In genomic region chr6:36019167-36019566, GRCh38 we compare ENCODE assay signal across 25 cellular contexts. TPM values are rescaled to one million over a fixed set of nuclear protein-coding genes. Genes with fewer than 3 reads are reported as not detected.
DNase-seq lines count a peak whose midpoint lies in the region; ATAC-seq, FAIRE-seq and TF ChIP-seq lines count a peak whose summit lies in the region.
"Had no signal": no experiment of that assay in that cellular context is flagged by ENCODE, and none has a peak within 500 bp of the region (broad histone marks: within the 10 kb centered on the region; RNA-seq: fewer than 3 reads in every experiment).

No MANE protein-coding gene starts in this region.

- TF ChIP-seq RAD21 in HepG2 (CRISPR knock-in tag; IDR thresholded peaks at IDR 0.05), result no peak

- WGBS in HepG2 (ENCODE audit: low lambda C conversion rate), result 58% methylated on average over 11 of the region's 11 CpGs
- WGBS in right lobe of liver (ENCODE audit: insufficient coverage, low coverage, low lambda C conversion rate, missing lambda C conversion rate), result 69% methylated on average over 11 of the region's 11 CpGs

- H2AFZ ChIP-seq in HepG2 (ENCODE audit: low read length), result no peak overlapping the region
- H2AFZ ChIP-seq in Karpas-422 (ENCODE audit: low read length), result no peak overlapping the region

- BruUV-seq in HepG2 (replicated peaks; lab: Mats Ljungman, UMichigan), result no TSS peak

- H3K27me3 Mint-ChIP-seq in activated CD4-positive, alpha-beta T cell treated with anti-CD3 and anti-CD28 coated beads for 36 hours, result peaks cover 10% of the 10 kb centered on the region

- H3K9ac ChIP-seq in HepG2 (ENCODE audit: insufficient read depth, low read depth, low read length) (no peak overlapping the region), Karpas-422 (ENCODE audit: low read length) (no peak overlapping the region)
- H3K9ac ChIP-seq: SK-N-SH had no signal

- no peak overlapping the region for H3K27ac ChIP-seq in HepG2 (ENCODE audit: extremely low read length, insufficient read depth, low read length)
- no peak overlapping the region for H3K27ac ChIP-seq in right lobe of liver
- no peak overlapping the region for H3K27ac ChIP-seq in Karpas-422 (ENCODE audit: low read length)

- no peak overlapping the region for H3K4me3 ChIP-seq in HepG2 (replicated peaks in 1 of 3; ENCODE audit: insufficient read depth in 1 of 3, low read depth in 2 of 3, low read length in 3 of 3)
- H3K4me3 ChIP-seq in right lobe of liver, result no peak overlapping the region
- no peak overlapping the region for H3K4me3 ChIP-seq in Karpas-422 (ENCODE audit: low read length)
- H3K4me3 ChIP-seq: GM12878 had no signal

- FAIRE-seq in HepG2 (lab: Jason Lieb, UNC), result no peak
- FAIRE-seq: GM12878, H54 had no signal

- no peaks in the 10 kb centered on the region for H3K36me3 Mint-ChIP-seq in activated CD4-positive, alpha-beta T cell treated with anti-CD3 and anti-CD28 coated beads for 36 hours (ENCODE audit: low read depth)
- H3K36me3 Mint-ChIP-seq: CD4-positive, alpha-beta memory T cell had no signal

- H3K9me3 ChIP-seq in HepG2 (ENCODE audit: low read length), result no peaks in the 10 kb centered on the region
- H3K9me3 ChIP-seq in right lobe of liver, result no peaks in the 10 kb centered on the region
- no peaks in the 10 kb centered on the region for H3K9me3 ChIP-seq in Karpas-422 (ENCODE audit: low read length)
- H3K9me3 ChIP-seq: SK-N-SH had no signal

- no peak overlapping the region for H3K4me2 ChIP-seq in HepG2 (ENCODE audit: low read depth, low read length)
- no peak overlapping the region for H3K4me2 ChIP-seq in Karpas-422 (ENCODE audit: low read depth, low read length, poor library complexity, severe bottlenecking)
- H3K4me2 ChIP-seq: SK-N-SH had no signal

- H3K4me1 ChIP-seq in HepG2 (ENCODE audit: insufficient read depth, low read length) (peaks cover 20% of the 10 kb centered on the region), right lobe of liver (no peaks in the 10 kb centered on the region), Karpas-422 (ENCODE audit: low read length) (no peaks in the 10 kb centered on the region)

- CTCF ChIA-PET in HepG2 (lab: Yijun Ruan, JAX; ENCODE audit: low intra/inter-chr PET ratio, low total read pairs), result no interaction called here
- CTCF ChIA-PET in activated CD4-positive, alpha-beta T cell treated with anti-CD3 and anti-CD28 coated beads for 36 hours (lab: Charles Lee), result no interaction called here

- H3K79me2 ChIP-seq in HepG2 (ENCODE audit: insufficient read depth, low read length) (no peaks in the 10 kb centered on the region), Karpas-422 (ENCODE audit: low read length) (no peaks in the 10 kb centered on the region)

- H3K36me3 ChIP-seq in HepG2 (replicated peaks in 1 of 2; ENCODE audit: control insufficient read depth in 1 of 2, insufficient read depth in 2 of 2, low read length in 2 of 2) (no peaks in the 10 kb centered on the region), right lobe of liver (no peaks in the 10 kb centered on the region), Karpas-422 (ENCODE audit: insufficient read depth, low read length) (no peaks in the 10 kb centered on the region)

- DNase-seq in HepG2 (ENCODE audit: low spot score) (no peak), right lobe of liver (no peak), NOMO-1 (lab: John Stamatoyannopoulos, UW; ENCODE audit: unreplicated experiment in 2 of 2) (peak; percentile 56 to 87), SKM-1 treated with dmso at 0.1 percent for 144 hours (lab: John Stamatoyannopoulos, UW; ENCODE audit: unreplicated experiment) (peak; percentile 89), H4 (ENCODE audit: low spot score) (no peak), Karpas-422 (no peak)
- DNase-seq in activated CD4-positive, alpha-beta T cell treated with anti-CD3 and anti-CD28 coated beads for 36 hours, result no peak
- DNase-seq in activated CD8-positive, alpha-beta memory T cell treated with anti-CD3 and anti-CD28 coated beads, Interleukin-2, amount 50 U/mL, for 4 hours, result no peak
- DNase-seq: 8988T; CD4-positive, alpha-beta memory T cell; DMS153; GDM1; NCI-H1436; NCI-H2029; NCI-H526; Right ventricle myocardium superior; SK-N-SH; T-helper 1 cell had no signal

- TF ChIP-seq EP300 in HepG2 (IDR thresholded peaks at IDR 0.05; ENCODE audit: low read depth in 2 of 2, low read length in 2 of 2) (no peak), HepG2 (CRISPR knock-in tag; IDR thresholded peaks at IDR 0.05; ENCODE audit: borderline replicate concordance) (no peak)

- H3K9me3 Mint-ChIP-seq in activated CD4-positive, alpha-beta T cell treated with anti-CD3 and anti-CD28 coated beads for 36 hours (ENCODE audit: low read depth), result no peaks in the 10 kb centered on the region
- H3K9me3 Mint-ChIP-seq: CD4-positive, alpha-beta memory T cell had no signal

- TF ChIP-seq POLR2A in HepG2 (IDR thresholded peaks at IDR 0.05; ENCODE audit: insufficient read depth in 1 of 2, low read depth in 2 of 2, low read length in 2 of 2), result no peak
- no peak for TF ChIP-seq POLR2A in right lobe of liver (IDR thresholded peaks at IDR 0.05)

- H3K4me3 Mint-ChIP-seq in activated CD4-positive, alpha-beta T cell treated with anti-CD3 and anti-CD28 coated beads for 36 hours, result no peak overlapping the region
- H3K4me3 Mint-ChIP-seq: B cell; CD4-positive, alpha-beta memory T cell had no signal

- intact Hi-C loops in HepG2 (cut with micrococcal nuclease; ENCODE audit: unreplicated experiment), result no loop called here
- intact Hi-C loops in right lobe of liver (cut with DNase I), result no loop called here
- intact Hi-C loops in activated CD4-positive, alpha-beta T cell treated with anti-CD3 and anti-CD28 coated beads for 36 hours (cut with DNase I, micrococcal nuclease), result no loop called here

- no peaks in the 10 kb centered on the region for H3K9me2 ChIP-seq in Karpas-422 (replicated peaks; ENCODE audit: insufficient read depth, low read length)
- H3K9me2 ChIP-seq: SK-N-SH had no signal

- in situ Hi-C loops in HepG2 (cut with HindIII; ENCODE audit: extremely low pct_ligation_motif_present, low pct_unique_long_range_greater_than_20kb), result no loop called here

- H3K27me3 ChIP-seq in HepG2 (ENCODE audit: control insufficient read depth in 1 of 2, insufficient read depth in 2 of 2, low read length in 2 of 2), result no peaks in the 10 kb centered on the region
- H3K27me3 ChIP-seq in right lobe of liver, result no peaks in the 10 kb centered on the region
- no peaks in the 10 kb centered on the region for H3K27me3 ChIP-seq in Karpas-422 (ENCODE audit: low read length)

- TF ChIP-seq CTCF in HepG2 (CRISPR knock-in tag; IDR thresholded peaks at IDR 0.05), result no peak
- no peak for TF ChIP-seq CTCF in right lobe of liver (IDR thresholded peaks at IDR 0.05)

- peaks cover 4% of the 10 kb centered on the region for H3K4me1 Mint-ChIP-seq in activated CD4-positive, alpha-beta T cell treated with anti-CD3 and anti-CD28 coated beads for 36 hours

- ATAC-seq in HepG2, result no peak
- no peak for ATAC-seq in right lobe of liver
- ATAC-seq in activated CD4-positive, alpha-beta T cell treated with anti-CD3 and anti-CD28 coated beads for 36 hours, result no peak
- ATAC-seq: GM12878 had no signal

- H4K20me1 ChIP-seq in HepG2 (ENCODE audit: insufficient read depth, low read length) (no peaks in the 10 kb centered on the region), Karpas-422 (ENCODE audit: insufficient read depth, low read depth, low read length) (no peaks in the 10 kb centered on the region)

- POLR2A ChIA-PET in HepG2 (lab: Yijun Ruan, JAX), result no interaction called here
- POLR2A ChIA-PET in activated CD4-positive, alpha-beta T cell treated with anti-CD3 and anti-CD28 coated beads for 36 hours (lab: Charles Lee), result no interaction called here

- no peak overlapping the region for H3K27ac Mint-ChIP-seq in activated CD4-positive, alpha-beta T cell treated with anti-CD3 and anti-CD28 coated beads for 36 hours
- H3K27ac Mint-ChIP-seq: B cell had no signal

RNA-seq across cellular contexts. Expression of gene SLC26A8, which starts 5.3 kb away (rescaled TPM):
- total RNA-seq in HepG2 (2016; rRNA removed; fragmentation: Illumina TruSeq; extraction: Trizol) (not detected in 2 replicates), right lobe of liver (under 1 TPM; 0.06 to 0.33 (median 0.09) TPM)
- total RNA-seq in HepG2 (2016; cell fraction: cytosol; rRNA removed; fragmentation: Illumina TruSeq; extraction: Trizol; ENCODE audit: low read depth), result not detected in 2 replicates
- total RNA-seq in HepG2 (2016; cell fraction: insoluble cytoplasmic fraction; rRNA removed; fragmentation: Illumina TruSeq; extraction: Trizol), result 0.11 TPM in 1 of 2 replicates, not detected in the other
- not detected in 2 replicates for total RNA-seq in HepG2 (2016; cell fraction: membrane; rRNA removed; fragmentation: Illumina TruSeq; extraction: Trizol)
- 0.09 and 0.12 TPM in 2 replicates for total RNA-seq in HepG2 (2016; cell fraction: nucleus; rRNA removed; fragmentation: Illumina TruSeq; extraction: Trizol)
- 0.42 and 0.46 TPM in 2 replicates for polyA plus RNA-seq in HepG2 (2011; rRNA removed)
- polyA plus RNA-seq in HepG2 (2011; cell fraction: cytosol; rRNA removed), result 0.16 and 0.17 TPM in 2 replicates
- 0.64 and 1.1 TPM in 2 replicates for polyA plus RNA-seq in HepG2 (2011; cell fraction: nucleus; rRNA removed)
- polyA plus RNA-seq in HepG2 (2012), result 0.05 and 0.16 TPM in 2 replicates
- not detected in 2 replicates for polyA plus RNA-seq in HepG2 (2016; cell fraction: cytosol; fragmentation: Illumina TruSeq; extraction: Trizol; ENCODE audit: low read depth)
- 0.11 TPM in 1 of 2 replicates, not detected in the other for polyA plus RNA-seq in HepG2 (2016; cell fraction: insoluble cytoplasmic fraction; fragmentation: Illumina TruSeq; extraction: Trizol; ENCODE audit: low read depth)
- not detected in 2 replicates for polyA plus RNA-seq in HepG2 (2016; cell fraction: membrane; fragmentation: Illumina TruSeq; extraction: Trizol; ENCODE audit: low read depth)
- polyA plus RNA-seq in HepG2 (2016; cell fraction: nucleus; fragmentation: Illumina TruSeq; extraction: Trizol; ENCODE audit: insufficient read depth, low read depth), result 0.15 and 0.28 TPM in 2 replicates
- polyA minus RNA-seq in HepG2 (2011; rRNA and poly(A)+ RNA removed; ENCODE audit: low replicate concordance), result 0.42 TPM in 1 of 2 replicates, not detected in the other
- polyA minus RNA-seq in HepG2 (2011; cell fraction: cytosol; rRNA and poly(A)+ RNA removed), result 0.26 TPM in 1 of 2 replicates, not detected in the other
- polyA minus RNA-seq in HepG2 (2011; cell fraction: nucleus; rRNA and poly(A)+ RNA removed), result 0.39 and 0.50 TPM in 2 replicates
- total RNA-seq in activated CD4-positive, alpha-beta T cell treated with anti-CD3 and anti-CD28 coated beads for 36 hours, result not detected
- 0.04 TPM in 1 of 2 replicates, not detected in the other for total RNA-seq in H4 (2014; rRNA removed; shearing (Covaris generic))
- not detected in 2 replicates for total RNA-seq in Karpas-422 (2014; rRNA removed; shearing (Covaris generic); ENCODE audit: low replicate concordance)
- total RNA-seq: B cell, Daoy, LHCN-M2, OCI-LY7, Right ventricle myocardium superior had no signal
- polyA plus RNA-seq: AG04450; CD4-positive, alpha-beta memory T cell; SK-N-SH had no signal

RNA-seq across cellular contexts. Expression of gene MAPK14, which starts 8.4 kb away (rescaled TPM):
- 67.3 and 74.9 TPM in 2 replicates for total RNA-seq in HepG2 (2016; rRNA removed; fragmentation: Illumina TruSeq; extraction: Trizol)
- total RNA-seq in HepG2 (2016; cell fraction: cytosol; rRNA removed; fragmentation: Illumina TruSeq; extraction: Trizol; ENCODE audit: low read depth), result 7.2 and 7.5 TPM in 2 replicates
- 67.5 and 68.5 TPM in 2 replicates for total RNA-seq in HepG2 (2016; cell fraction: insoluble cytoplasmic fraction; rRNA removed; fragmentation: Illumina TruSeq; extraction: Trizol)
- total RNA-seq in HepG2 (2016; cell fraction: membrane; rRNA removed; fragmentation: Illumina TruSeq; extraction: Trizol), result 20.7 and 21.7 TPM in 2 replicates
- total RNA-seq in HepG2 (2016; cell fraction: nucleus; rRNA removed; fragmentation: Illumina TruSeq; extraction: Trizol), result 113 and 120 TPM in 2 replicates
- 52.0 and 66.3 TPM in 2 replicates for polyA plus RNA-seq in HepG2 (2011; rRNA removed)
- polyA plus RNA-seq in HepG2 (2011; cell fraction: cytosol; rRNA removed), result 29.4 and 43.0 TPM in 2 replicates
- polyA plus RNA-seq in HepG2 (2011; cell fraction: nucleus; rRNA removed), result 53.6 and 57.1 TPM in 2 replicates
- 53.3 and 55.6 TPM in 2 replicates for polyA plus RNA-seq in HepG2 (2012)
- 2.4 and 3.2 TPM in 2 replicates for polyA plus RNA-seq in HepG2 (2016; cell fraction: cytosol; fragmentation: Illumina TruSeq; extraction: Trizol; ENCODE audit: low read depth)
- polyA plus RNA-seq in HepG2 (2016; cell fraction: insoluble cytoplasmic fraction; fragmentation: Illumina TruSeq; extraction: Trizol; ENCODE audit: low read depth), result 53.0 and 55.3 TPM in 2 replicates
- 8.8 and 9.7 TPM in 2 replicates for polyA plus RNA-seq in HepG2 (2016; cell fraction: membrane; fragmentation: Illumina TruSeq; extraction: Trizol; ENCODE audit: low read depth)
- polyA plus RNA-seq in HepG2 (2016; cell fraction: nucleus; fragmentation: Illumina TruSeq; extraction: Trizol; ENCODE audit: insufficient read depth, low read depth), result 90.3 and 105 TPM in 2 replicates
- polyA minus RNA-seq in HepG2 (2011; rRNA and poly(A)+ RNA removed; ENCODE audit: low replicate concordance), result 75.6 and 86.1 TPM in 2 replicates
- 50.6 and 54.7 TPM in 2 replicates for polyA minus RNA-seq in HepG2 (2011; cell fraction: cytosol; rRNA and poly(A)+ RNA removed)
- 204 and 254 TPM in 2 replicates for polyA minus RNA-seq in HepG2 (2011; cell fraction: nucleus; rRNA and poly(A)+ RNA removed)
- 10 to 100 TPM; 37.9 to 53.3 (median 45.3) TPM for total RNA-seq in right lobe of liver
- total RNA-seq in activated CD4-positive, alpha-beta T cell treated with anti-CD3 and anti-CD28 coated beads for 36 hours, result 10 to 100 TPM; 39.1 to 44.0 TPM
- 35.7 and 37.6 TPM in 2 replicates for total RNA-seq in H4 (2014; rRNA removed; shearing (Covaris generic))
- total RNA-seq in Karpas-422 (2014; rRNA removed; shearing (Covaris generic); ENCODE audit: low replicate concordance), result 46.2 and 56.1 TPM in 2 replicates

Comparison
In these comparisons a context has a peak if more than half of its experiments do, and no peak if none do; other contexts are left out.
1. DNase-seq: peak in NOMO-1 (2 of 2) and SKM-1 treated with dmso at 0.1 percent for 144 hours (single experiment); none in HepG2 (single experiment), right lobe of liver (0 of 3), activated CD4-positive, alpha-beta T cell treated with anti-CD3 and anti-CD28 coated beads for 36 hours (single experiment), H4 (single experiment), Karpas-422 (single experiment) and activated CD8-positive, alpha-beta memory T cell treated with anti-CD3 and anti-CD28 coated beads, Interleukin-2, amount 50 U/mL, for 4 hours (single experiment).